10 cellular contexts compared by ENCODE assay signal in genomic region chr1:87044840-87045239, GRCh38.
DNase-seq lines count a peak whose midpoint lies in the region; ATAC-seq, FAIRE-seq and TF ChIP-seq lines count a peak whose summit lies in the region.
"Had no signal": no experiment of that assay in that cellular context is flagged by ENCODE, and none has a peak within 500 bp of the region (broad histone marks: within the 10 kb centered on the region; RNA-seq: fewer than 3 reads in every experiment).

No MANE protein-coding gene starts in this region.

- intact Hi-C loops in OCI-LY7 (cut with micrococcal nuclease; ENCODE audit: unreplicated experiment): no loop called here

- H3K27me3 Mint-ChIP-seq in activated T-cell treated with anti-CD3 and anti-CD28 coated beads, Interleukin-2, amount 50 U/mL, for 24 hours: no peaks in the 10 kb centered on the region
- H3K27me3 Mint-ChIP-seq in naive thymus-derived CD8-positive, alpha-beta T cell: no peaks in the 10 kb centered on the region

- H3K9me2 ChIP-seq in OCI-LY7 (ENCODE audit: insufficient read depth, low read length): no peaks in the 10 kb centered on the region

- peaks cover 8% of the 10 kb centered on the region for H3K9me3 Mint-ChIP-seq in activated T-cell treated with anti-CD3 and anti-CD28 coated beads, Interleukin-2, amount 50 U/mL, for 24 hours
- peaks cover 0 to 17% (median 6%) of the 10 kb centered on the region in 9 donors for H3K9me3 Mint-ChIP-seq in naive thymus-derived CD8-positive, alpha-beta T cell

- peaks cover 18% of the 10 kb centered on the region for H3K36me3 Mint-ChIP-seq in activated T-cell treated with anti-CD3 and anti-CD28 coated beads, Interleukin-2, amount 50 U/mL, for 24 hours (ENCODE audit: low read depth)
- H3K36me3 Mint-ChIP-seq in naive thymus-derived CD8-positive, alpha-beta T cell: peaks cover 3 to 21% (median 4%) of the 10 kb centered on the region in 3 donors

- peaks cover 52% of the 10 kb centered on the region for H3K4me1 Mint-ChIP-seq in activated T-cell treated with anti-CD3 and anti-CD28 coated beads, Interleukin-2, amount 50 U/mL, for 24 hours (ENCODE audit: low read depth)
- peaks cover 26 to 52% (median 44%) of the 10 kb centered on the region in 4 donors for H3K4me1 Mint-ChIP-seq in naive thymus-derived CD8-positive, alpha-beta T cell

- peaks cover 100% of the 10 kb centered on the region for H3K79me2 ChIP-seq in OCI-LY7 (ENCODE audit: insufficient read depth, low read depth, low read length)

- H3K27ac ChIP-seq in OCI-LY7 (ENCODE audit: low read depth, low read length, poor library complexity, severe bottlenecking) (peak overlapping the region; percentile 46), upper lobe of left lung (no peak overlapping the region)

- H3K9me3 ChIP-seq in OCI-LY7 (ENCODE audit: low read length) (peaks cover 26% of the 10 kb centered on the region), upper lobe of left lung (peaks cover 0 to 4% (median 2%) of the 10 kb centered on the region in 4 donors)

- 85% methylated on average over 5 of the region's 5 CpGs for WGBS in upper lobe of left lung, 2 donors

- H4K20me1 ChIP-seq in OCI-LY7 (ENCODE audit: insufficient read depth, low read length): no peaks in the 10 kb centered on the region

- no peak for DNase-seq in activated T-cell treated with anti-CD3 and anti-CD28 coated beads, Interleukin-2, amount 50 U/mL, for 24 hours
- no peak for DNase-seq in activated T-cell treated with anti-CD3 and anti-CD28 coated beads, Interleukin-2, amount 50 U/mL, for 48 hours
- DNase-seq in OCI-LY7 (ENCODE audit: low spot score) (peak; percentile 59), RCC 7860 (ENCODE audit: low spot score) (no peak), upper lobe of left lung (no peak), NCI-H1930 (lab: John Stamatoyannopoulos, UW) (no peak)
- DNase-seq in naive thymus-derived CD8-positive, alpha-beta T cell: peak in 8 of 10 donors; percentile 34 to 89 (median 70)
- DNase-seq: activated CD8-positive, alpha-beta memory T cell treated with anti-CD3 and anti-CD28 coated beads, Interleukin-2, amount 50 U/mL, for 4 hours; islet precursor cell had no signal

- H3K4me3 ChIP-seq in OCI-LY7 (ENCODE audit: low read depth, low read length, poor library complexity, severe bottlenecking) (no peak overlapping the region), upper lobe of left lung (no peak overlapping the region)

- TF ChIP-seq CTCF in OCI-LY7 (conservative IDR thresholded peaks at IDR 0.05; ENCODE audit: low read length) (no peak), upper lobe of left lung (IDR thresholded peaks at IDR 0.05) (no peak)

- FAIRE-seq in RCC 7860 (lab: Jason Lieb, UNC): no peak

- no peak overlapping the region for H2AFZ ChIP-seq in OCI-LY7 (ENCODE audit: low read length)

- peak overlapping the region; percentile 83 for H3K27ac Mint-ChIP-seq in activated T-cell treated with anti-CD3 and anti-CD28 coated beads, Interleukin-2, amount 50 U/mL, for 24 hours
- peak overlapping the region in 9 of 10 donors; percentile 53 to 98 (median 96) for H3K27ac Mint-ChIP-seq in naive thymus-derived CD8-positive, alpha-beta T cell

- H3K36me3 ChIP-seq in OCI-LY7 (ENCODE audit: insufficient read depth, low read length) (peaks cover 39% of the 10 kb centered on the region), upper lobe of left lung (no peaks in the 10 kb centered on the region)

- no peaks in the 10 kb centered on the region for H3K27me3 ChIP-seq in upper lobe of left lung

- no peak for TF ChIP-seq POLR2A in upper lobe of left lung (IDR thresholded peaks at IDR 0.05)

- peak overlapping the region; percentile 44 for H3K4me2 ChIP-seq in OCI-LY7 (ENCODE audit: low read length)

- no TSS peak for BruUV-seq in OCI-LY7 (replicated peaks; lab: Mats Ljungman, UMichigan)

- CTCF ChIA-PET in OCI-LY7 (lab: Charles Lee; ENCODE audit: unreplicated experiment): no interaction called here

- POLR2A ChIA-PET in OCI-LY7 (lab: Charles Lee): interaction anchor here (0.7 to 4.0 kb wide), 8 partner anchors 8 to 92 kb away, joined by 3 to 27 read pairs (median 4); no protein-coding TSS in a partner anchor
- POLR2A ChIA-PET in naive thymus-derived CD8-positive, alpha-beta T cell (lab: Charles Lee): no interaction called here

- peak overlapping the region; percentile 10 for H3K4me3 Mint-ChIP-seq in activated T-cell treated with anti-CD3 and anti-CD28 coated beads, Interleukin-2, amount 50 U/mL, for 24 hours
- peak overlapping the region in 9 of 10 donors; percentile 1 to 74 (median 34) for H3K4me3 Mint-ChIP-seq in naive thymus-derived CD8-positive, alpha-beta T cell

- no peak for TF ChIP-seq EP300 in upper lobe of left lung (IDR thresholded peaks at IDR 0.05)

- H3K4me1 ChIP-seq in OCI-LY7 (ENCODE audit: insufficient read depth, low read length, poor library complexity, severe bottlenecking) (peaks cover 62% of the 10 kb centered on the region), upper lobe of left lung (no peaks in the 10 kb centered on the region)

- ATAC-seq in HG02571 (IDR thresholded peaks at IDR 0.05; ENCODE audit: unreplicated experiment): peak; percentile 37
- peak; percentile 74 to 79 for ATAC-seq in naive thymus-derived CD8-positive, alpha-beta T cell
- no peak for ATAC-seq in upper lobe of left lung (ENCODE audit: low FRiP score in 2 of 2)

Comparison
In these comparisons a context has a peak if more than half of its experiments do, and no peak if none do; other contexts are left out.
1. DNase-seq: peak in OCI-LY7 (single experiment) and naive thymus-derived CD8-positive, alpha-beta T cell (8 of 10); none in activated T-cell treated with anti-CD3 and anti-CD28 coated beads, Interleukin-2, amount 50 U/mL, for 24 hours (single experiment), activated T-cell treated with anti-CD3 and anti-CD28 coated beads, Interleukin-2, amount 50 U/mL, for 48 hours (0 of 2), RCC 7860 (single experiment), upper lobe of left lung (0 of 2) and NCI-H1930 (0 of 2).
2. ATAC-seq: peak in HG02571 (single experiment) and naive thymus-derived CD8-positive, alpha-beta T cell (2 of 2); none in upper lobe of left lung (0 of 2).